In the genomic region with DNA sequence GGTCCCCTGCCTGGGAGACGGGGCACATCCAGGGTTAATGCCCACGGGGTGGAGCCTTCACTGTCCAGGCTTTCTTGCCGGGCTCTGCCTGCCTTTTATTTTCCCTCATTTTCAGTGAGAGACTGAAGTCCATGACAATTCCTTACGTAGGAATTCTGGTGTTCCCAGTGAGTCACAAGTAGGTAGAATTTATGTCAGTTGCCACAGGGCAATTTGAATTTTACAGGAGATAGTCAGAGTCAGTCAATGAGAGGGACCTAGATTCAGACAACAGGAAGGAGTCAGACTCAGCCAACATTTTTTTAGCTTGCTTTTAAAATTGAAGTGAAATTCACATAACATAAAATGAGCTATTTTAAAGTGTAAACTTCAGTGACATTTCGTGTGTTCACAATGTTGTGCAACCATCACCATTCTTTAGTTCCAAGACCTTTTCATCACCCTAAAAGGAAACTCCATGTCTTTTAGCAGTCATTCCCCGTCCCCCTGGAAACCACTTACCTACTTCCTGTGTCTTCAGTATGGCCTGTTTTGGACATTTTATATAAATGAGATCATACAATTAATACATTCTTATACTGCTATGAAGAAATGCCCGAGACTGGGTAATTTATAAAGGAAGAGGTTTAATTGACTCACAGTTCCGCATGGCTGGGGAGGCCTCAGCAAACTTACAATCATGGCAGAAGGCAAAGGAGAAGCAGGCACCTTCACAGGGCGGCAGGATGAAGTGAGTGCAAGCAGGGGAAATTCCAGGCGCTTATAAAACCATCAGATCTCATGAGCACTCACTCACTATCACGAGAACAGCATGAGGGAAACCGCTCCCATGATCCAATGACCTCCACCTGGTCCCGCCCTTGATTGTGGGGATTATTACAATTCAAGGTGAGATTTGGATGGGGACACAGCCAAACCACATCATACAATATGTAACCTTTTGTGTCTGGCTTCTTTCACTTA, we compare ENCODE assay signal across 25 cellular contexts. TPM values are rescaled to one million over a fixed set of nuclear protein-coding genes. Genes with fewer than 3 reads are reported as not detected.
DNase-seq lines count a peak whose midpoint lies in the region; ATAC-seq, FAIRE-seq and TF ChIP-seq lines count a peak whose summit lies in the region.
"Had no signal": no experiment of that assay in that cellular context is flagged by ENCODE, and none has a peak within 500 bp of the region (broad histone marks: within the 10 kb centered on the region; RNA-seq: fewer than 3 reads in every experiment).

No MANE protein-coding gene starts in this region.

- FAIRE-seq in A549 (lab: Jason Lieb, UNC), result no peak
- FAIRE-seq: A204.1, frontal cortex had no signal

- peaks cover 10% of the 10 kb centered on the region; the same call in 2 of the 3 replicates for H3K4me1 ChIP-seq in A549
- H3K4me1 ChIP-seq: prostate gland, sigmoid colon had no signal

- WGBS in A549 (ENCODE audit: missing lambda C conversion rate), result 36% methylated on average over 13 of the region's 13 CpGs

- ATAC-seq in A549, result peak; percentile 63 to 72; a peak in 4 of 6 replicates
- ATAC-seq in GM21360 (IDR thresholded peaks at IDR 0.05; ENCODE audit: unreplicated experiment), result no peak
- ATAC-seq in T-helper 17 cell, result no peak
- ATAC-seq: activated naive CD8-positive, alpha-beta T cell treated with anti-CD3 and anti-CD28 coated beads, Interleukin-2, amount 50 U/mL, for 24 hours; left lobe of liver; Right ventricle myocardium inferior; stimulated activated naive CD8-positive, alpha-beta T cell treated with anti-CD3 and anti-CD28 coated beads, Interleukin-15, Interleukin-2, amounts not matched to agents 100 U/mL and 50 U/mL, for 24 hours had no signal

- H3K4me2 ChIP-seq in A549, result peak overlapping the region; percentile 48
- H3K4me2 ChIP-seq: hepatocyte had no signal

- H3K27ac Mint-ChIP-seq in T-helper 17 cell, result no peak overlapping the region
- H3K27ac Mint-ChIP-seq: activated naive CD8-positive, alpha-beta T cell treated with anti-CD3 and anti-CD28 coated beads, Interleukin-2, amount 50 U/mL, for 24 hours had no signal

- no peaks in the 10 kb centered on the region for H3K36me3 ChIP-seq in brain microvascular endothelial cell (replicated peaks)
- H3K36me3 ChIP-seq: prostate gland, sigmoid colon had no signal

- H3K4me3 Mint-ChIP-seq in T-helper 17 cell, result no peak overlapping the region
- H3K4me3 Mint-ChIP-seq: activated naive CD8-positive, alpha-beta T cell treated with anti-CD3 and anti-CD28 coated beads, Interleukin-2, amount 50 U/mL, for 24 hours; brain had no signal

- TF ChIP-seq EP300 in A549 (IDR thresholded peaks at IDR 0.05), result no peak

- peaks cover 42% of the 10 kb centered on the region for H3K27me3 Mint-ChIP-seq in T-helper 17 cell
- H3K27me3 Mint-ChIP-seq: activated naive CD8-positive, alpha-beta T cell treated with anti-CD3 and anti-CD28 coated beads, Interleukin-2, amount 50 U/mL, for 24 hours had no signal

- POLR2A ChIA-PET in A549 (lab: Yijun Ruan, JAX), result no interaction called here

- TF ChIP-seq RAD21 in A549 (conservative IDR thresholded peaks at IDR 0.05 in 1 of 2, IDR thresholded peaks at IDR 0.05 in 1 of 2), result no peak

- peaks cover 4% of the 10 kb centered on the region for H3K4me1 Mint-ChIP-seq in T-helper 17 cell
- H3K4me1 Mint-ChIP-seq: activated naive CD8-positive, alpha-beta T cell treated with anti-CD3 and anti-CD28 coated beads, Interleukin-2, amount 50 U/mL, for 24 hours had no signal

- TF ChIP-seq POLR2A in A549 (IDR thresholded peaks at IDR 0.05; ENCODE audit: low read length), result no peak

- H3K27ac ChIP-seq in A549 (peak overlapping the region; percentile 32 to 63; a peak in 4 of 6 replicates), brain microvascular endothelial cell (peak overlapping the region; percentile 95)
- H3K27ac ChIP-seq: hepatocyte, prostate gland, sigmoid colon had no signal

- TF ChIP-seq CTCF in A549 (IDR thresholded peaks at IDR 0.05), result no peak
- no peak for TF ChIP-seq CTCF in brain microvascular endothelial cell (IDR thresholded peaks at IDR 0.05; ENCODE audit: low read depth, low read length, missing control alignments)

- peak; percentile 16 to 48 for DNase-seq in A549 (ENCODE audit: low read depth in 1 of 2, low spot score in 1 of 2)
- DNase-seq in M059J (ENCODE audit: low read depth), result peak; percentile 88
- peak; percentile 78 for DNase-seq in brain microvascular endothelial cell
- peak; percentile 71 for DNase-seq in islet precursor cell
- no peak for DNase-seq in T-helper 17 cell
- DNase-seq in GM19238 (ENCODE audit: insufficient read length, low spot score), result no peak
- DNase-seq in C1 segment of cervical spinal cord (lab: John Stamatoyannopoulos, UW), result no peak
- DNase-seq: activated CD4-positive, alpha-beta T cell treated with anti-CD3 and anti-CD28 coated beads for 4 hours; activated CD8-positive, alpha-beta memory T cell treated with anti-CD3 and anti-CD28 coated beads for 24 hours; activated gamma-delta T cell treated with Interleukin-2 at 50 U/mL for 16 hours; activated naive CD8-positive, alpha-beta T cell treated with anti-CD3 and anti-CD28 coated beads, Interleukin-2, amount 50 U/mL, for 24 hours; effector CD4-positive, alpha-beta T cell; KG1; sigmoid colon; stimulated activated CD4-positive, alpha-beta T cell treated with anti-CD3 and anti-CD28 coated beads, Interleukin-15, amount 100 ng/mL, for 24 hours; stimulated activated naive CD8-positive, alpha-beta T cell treated with anti-CD3 and anti-CD28 coated beads, Interleukin-15, Interleukin-2, amounts not matched to agents 100 U/mL and 50 U/mL, for 24 hours had no signal

- no peaks in the 10 kb centered on the region for H3K27me3 ChIP-seq in brain microvascular endothelial cell (replicated peaks)
- H3K27me3 ChIP-seq: hepatocyte had no signal

- H3K36me3 Mint-ChIP-seq in T-helper 17 cell (ENCODE audit: low read depth), result peaks cover 3% of the 10 kb centered on the region

- CTCF ChIA-PET in A549 (lab: Yijun Ruan, JAX), result interaction anchor here (0.6 kb wide), 1 partner anchor 72 kb away, joined by 4 read pairs; no protein-coding TSS in a partner anchor

- H3K9me3 ChIP-seq in A549 (peaks cover 7% of the 10 kb centered on the region; the same call in 1 of the 3 replicates), T-helper 17 cell (ENCODE audit: control insufficient read depth, low read length, poor library complexity, severe bottlenecking) (no peaks in the 10 kb centered on the region)
- H3K9me3 ChIP-seq: prostate gland, sigmoid colon had no signal

- H3K4me3 ChIP-seq in A549, result no peak overlapping the region
- H3K4me3 ChIP-seq in brain microvascular endothelial cell (ENCODE audit: low read depth, low read length), result no peak overlapping the region
- H3K4me3 ChIP-seq: hepatocyte, prostate gland, sigmoid colon had no signal

- in situ Hi-C loops in brain microvascular endothelial cell (cut with HindIII; ENCODE audit: low pct_ligation_motif_present, low sequenced_read_pairs), result no loop called here

TF ChIP-seq in A549, 52 proteins besides CTCF, POLR2A, EP300 and RAD21:
- TF ChIP-seq CEBPB (IDR thresholded peaks at IDR 0.05), result 0 out of 4 replicates have a peak, but pooled peaks of 1 of the 2 experiments have one; percentile 18
- TF ChIP-seq FOSL2 (IDR thresholded peaks at IDR 0.05), result no peak
- peak; percentile 31; the same call in 1 of the 2 replicates for TF ChIP-seq FOSL2 (CRISPR knock-in tag; IDR thresholded peaks at IDR 0.05)
- no peak for TF ChIP-seq HEYL (CRISPR knock-in tag; IDR thresholded peaks at IDR 0.05)

RNA-seq across cellular contexts. Expression of a gene that starts 14.6 kb away (rescaled TPM):
- polyA plus RNA-seq in A549 (2011; rRNA removed) (not detected in 2 replicates), A549 (2017; fragmentation: RNase III; extraction: RNeasy Plus Mini Kit Qiagen cat#74134 plus additional on column Dnase treatment) (not detected in 3 replicates)
- polyA plus RNA-seq in A549 (2012; cell fraction: cytosol; rRNA removed), result not detected in 2 replicates
- polyA plus RNA-seq in A549 (2012; cell fraction: nucleus; rRNA removed), result not detected in 2 replicates
- not detected in 2 replicates for polyA minus RNA-seq in A549 (2011; rRNA and poly(A)+ RNA removed)
- not detected in 2 replicates for total RNA-seq in M059J (2014; rRNA removed; shearing (Covaris generic))
- not detected for total RNA-seq in T-helper 17 cell
- total RNA-seq: NCI-H460, Right ventricle myocardium inferior had no signal

Comparison
In these comparisons a context has a peak if more than half of its experiments do, and no peak if none do; other contexts are left out.
1. ATAC-seq: peak in A549 (2 of 2); none in GM21360 (single experiment) and T-helper 17 cell (single experiment).
2. DNase-seq: peak in A549 (2 of 2), M059J (single experiment), brain microvascular endothelial cell (single experiment) and islet precursor cell (single experiment); none in T-helper 17 cell (0 of 3), GM19238 (single experiment) and C1 segment of cervical spinal cord (0 of 14).